Comparison of ENCODE assay signal across 1 cellular context in the genomic region with DNA sequence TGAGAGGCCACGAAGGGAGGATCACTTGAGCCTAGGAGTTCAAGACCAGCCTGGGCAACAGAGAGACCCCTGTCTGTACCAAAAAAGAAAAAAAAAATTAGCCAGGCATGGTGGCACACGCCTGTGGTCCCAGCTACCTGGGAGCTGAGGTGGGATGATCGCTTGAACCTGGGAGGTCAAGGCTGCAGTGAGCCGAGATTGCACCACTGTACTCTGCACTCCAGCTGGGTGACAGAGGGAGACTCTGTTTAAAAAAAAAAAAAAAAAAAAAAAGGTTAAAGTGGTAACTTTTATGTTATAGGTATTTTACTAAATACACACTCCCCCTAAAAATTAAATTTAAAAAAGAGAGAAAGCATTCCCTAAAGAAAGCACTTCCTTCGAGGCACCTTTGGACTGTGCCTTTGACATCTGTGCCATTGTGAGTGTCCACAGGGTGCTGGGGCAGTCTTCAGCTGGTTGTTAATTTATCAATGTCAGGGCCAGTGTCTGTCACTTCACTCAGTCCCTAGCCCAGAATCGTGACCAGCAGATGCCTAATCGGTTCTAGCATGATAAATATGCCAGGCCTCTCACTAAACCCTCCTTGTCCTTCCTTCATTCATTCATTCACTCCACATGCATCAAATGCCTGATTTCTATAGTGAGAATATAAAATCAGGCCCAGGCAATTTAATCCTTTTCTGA.
TF ChIP-seq lines count a peak whose summit lies in the region.

No MANE protein-coding gene starts in this region.

TF ChIP-seq in HepG2, 621 proteins besides CTCF, POLR2A, EP300 and RAD21 (continued from another document):
- TF ChIP-seq CEBPB (IDR thresholded peaks at IDR 0.05; ENCODE audit: borderline replicate concordance, low read depth, low read length): peak; percentile 25; the same call in 1 of the 2 replicates
- TF ChIP-seq HNF4G (IDR thresholded peaks at IDR 0.05; ENCODE audit: borderline replicate concordance, low read depth, low read length): peak; percentile 46; the same call in 1 of the 2 replicates
- TF ChIP-seq HNF4G (CRISPR knock-in tag; IDR thresholded peaks at IDR 0.05; ENCODE audit: borderline replicate concordance, low read depth): no peak
- TF ChIP-seq, protein P1, sequence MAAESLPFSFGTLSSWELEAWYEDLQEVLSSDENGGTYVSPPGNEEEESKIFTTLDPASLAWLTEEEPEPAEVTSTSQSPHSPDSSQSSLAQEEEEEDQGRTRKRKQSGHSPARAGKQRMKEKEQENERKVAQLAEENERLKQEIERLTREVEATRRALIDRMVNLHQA (CRISPR knock-in tag; IDR thresholded peaks at IDR 0.05): no peak
- TF ChIP-seq, protein P2, sequence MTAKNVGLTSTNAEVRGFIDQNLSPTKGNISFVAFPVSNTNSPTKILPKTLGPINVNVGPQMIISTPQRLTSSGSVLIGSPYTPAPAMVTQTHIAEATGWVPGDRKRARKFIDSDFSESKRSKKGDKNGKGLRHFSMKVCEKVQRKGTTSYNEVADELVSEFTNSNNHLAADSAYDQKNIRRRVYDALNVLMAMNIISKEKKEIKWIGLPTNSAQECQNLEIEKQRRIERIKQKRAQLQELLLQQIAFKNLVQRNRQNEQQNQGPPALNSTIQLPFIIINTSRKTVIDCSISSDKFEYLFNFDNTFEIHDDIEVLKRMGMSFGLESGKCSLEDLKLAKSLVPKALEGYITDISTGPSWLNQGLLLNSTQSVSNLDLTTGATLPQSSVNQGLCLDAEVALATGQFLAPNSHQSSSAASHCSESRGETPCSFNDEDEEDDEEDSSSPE (CRISPR knock-in tag; IDR thresholded peaks at IDR 0.05): no peak
- no peak for TF ChIP-seq ZNF335 (CRISPR knock-in tag; IDR thresholded peaks at IDR 0.05)
- TF ChIP-seq, protein P3, sequence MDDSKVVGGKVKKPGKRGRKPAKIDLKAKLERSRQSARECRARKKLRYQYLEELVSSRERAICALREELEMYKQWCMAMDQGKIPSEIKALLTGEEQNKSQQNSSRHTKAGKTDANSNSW (CRISPR knock-in tag; IDR thresholded peaks at IDR 0.05; ENCODE audit: borderline replicate concordance): no peak
- TF ChIP-seq SOX13 (IDR thresholded peaks at IDR 0.05): no peak
- TF ChIP-seq SOX13 (CRISPR knock-in tag; conservative IDR thresholded peaks at IDR 0.05 in 1 of 2, IDR thresholded peaks at IDR 0.05 in 1 of 2): no peak
- TF ChIP-seq ZNF44 (CRISPR knock-in tag; IDR thresholded peaks at IDR 0.05): no peak
- TF ChIP-seq YEATS4 (CRISPR knock-in tag; IDR thresholded peaks at IDR 0.05; ENCODE audit: borderline replicate concordance): no peak
- peak in 1 of 2 experiments; percentile 27; a peak in 1 of 4 replicates for TF ChIP-seq NR2F1 (CRISPR knock-in tag; IDR thresholded peaks at IDR 0.05)
- TF ChIP-seq HOXA5 (CRISPR knock-in tag; IDR thresholded peaks at IDR 0.05): peak; percentile 96
- TF ChIP-seq, protein P4, sequence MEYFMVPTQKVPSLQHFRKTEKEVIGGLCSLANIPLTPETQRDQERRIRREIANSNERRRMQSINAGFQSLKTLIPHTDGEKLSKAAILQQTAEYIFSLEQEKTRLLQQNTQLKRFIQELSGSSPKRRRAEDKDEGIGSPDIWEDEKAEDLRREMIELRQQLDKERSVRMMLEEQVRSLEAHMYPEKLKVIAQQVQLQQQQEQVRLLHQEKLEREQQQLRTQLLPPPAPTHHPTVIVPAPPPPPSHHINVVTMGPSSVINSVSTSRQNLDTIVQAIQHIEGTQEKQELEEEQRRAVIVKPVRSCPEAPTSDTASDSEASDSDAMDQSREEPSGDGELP (IDR thresholded peaks at IDR 0.05; ENCODE audit: borderline replicate concordance, low read depth): peak; percentile 67; the same call in 1 of the 2 replicates
- no peak for TF ChIP-seq KLF13 (CRISPR knock-in tag; IDR thresholded peaks at IDR 0.05)
- peak; percentile 27; the same call in 1 of the 2 replicates for TF ChIP-seq HOXA3 (CRISPR knock-in tag; IDR thresholded peaks at IDR 0.05)
- TF ChIP-seq NR2F6 (IDR thresholded peaks at IDR 0.05): peak; percentile 71
- TF ChIP-seq NR2F6 (CRISPR knock-in tag; IDR thresholded peaks at IDR 0.05): peak; percentile 70; the same call in 1 of the 2 replicates
- no peak for TF ChIP-seq ZKSCAN8 (CRISPR knock-in tag; IDR thresholded peaks at IDR 0.05; ENCODE audit: borderline replicate concordance)
- no peak for TF ChIP-seq ZNF12 (CRISPR knock-in tag; IDR thresholded peaks at IDR 0.05)
- no peak for TF ChIP-seq PAF1 (CRISPR knock-in tag; IDR thresholded peaks at IDR 0.05)
- no peak for TF ChIP-seq GTF3A (CRISPR knock-in tag; conservative IDR thresholded peaks at IDR 0.05)
- TF ChIP-seq RXRA (CRISPR knock-in tag; IDR thresholded peaks at IDR 0.05): peak; percentile 35; the same call in 1 of the 2 replicates
- no peak for TF ChIP-seq MEF2D (CRISPR knock-in tag; IDR thresholded peaks at IDR 0.05)
- TF ChIP-seq ZMYM3 (CRISPR knock-in tag; IDR thresholded peaks at IDR 0.05): no peak
- no peak for TF ChIP-seq HNRNPUL1 (IDR thresholded peaks at IDR 0.05; ENCODE audit: low read depth, low read length)
- TF ChIP-seq U2AF1 (optimal IDR thresholded peaks at IDR 0.05; ENCODE audit: low read depth, low read length): no peak
- no peak for TF ChIP-seq ZNF891 (CRISPR knock-in tag; IDR thresholded peaks at IDR 0.05)
- TF ChIP-seq FOXA3 (CRISPR knock-in tag; IDR thresholded peaks at IDR 0.05): no peak
- peak; percentile 53; the same call in 1 of the 2 replicates for TF ChIP-seq NR2C2 (CRISPR knock-in tag; IDR thresholded peaks at IDR 0.05; ENCODE audit: borderline replicate concordance)
- TF ChIP-seq GFI1 (CRISPR knock-in tag; IDR thresholded peaks at IDR 0.05; ENCODE audit: borderline replicate concordance): peak; percentile 50; the same call in 1 of the 2 replicates
- TF ChIP-seq, protein P5, sequence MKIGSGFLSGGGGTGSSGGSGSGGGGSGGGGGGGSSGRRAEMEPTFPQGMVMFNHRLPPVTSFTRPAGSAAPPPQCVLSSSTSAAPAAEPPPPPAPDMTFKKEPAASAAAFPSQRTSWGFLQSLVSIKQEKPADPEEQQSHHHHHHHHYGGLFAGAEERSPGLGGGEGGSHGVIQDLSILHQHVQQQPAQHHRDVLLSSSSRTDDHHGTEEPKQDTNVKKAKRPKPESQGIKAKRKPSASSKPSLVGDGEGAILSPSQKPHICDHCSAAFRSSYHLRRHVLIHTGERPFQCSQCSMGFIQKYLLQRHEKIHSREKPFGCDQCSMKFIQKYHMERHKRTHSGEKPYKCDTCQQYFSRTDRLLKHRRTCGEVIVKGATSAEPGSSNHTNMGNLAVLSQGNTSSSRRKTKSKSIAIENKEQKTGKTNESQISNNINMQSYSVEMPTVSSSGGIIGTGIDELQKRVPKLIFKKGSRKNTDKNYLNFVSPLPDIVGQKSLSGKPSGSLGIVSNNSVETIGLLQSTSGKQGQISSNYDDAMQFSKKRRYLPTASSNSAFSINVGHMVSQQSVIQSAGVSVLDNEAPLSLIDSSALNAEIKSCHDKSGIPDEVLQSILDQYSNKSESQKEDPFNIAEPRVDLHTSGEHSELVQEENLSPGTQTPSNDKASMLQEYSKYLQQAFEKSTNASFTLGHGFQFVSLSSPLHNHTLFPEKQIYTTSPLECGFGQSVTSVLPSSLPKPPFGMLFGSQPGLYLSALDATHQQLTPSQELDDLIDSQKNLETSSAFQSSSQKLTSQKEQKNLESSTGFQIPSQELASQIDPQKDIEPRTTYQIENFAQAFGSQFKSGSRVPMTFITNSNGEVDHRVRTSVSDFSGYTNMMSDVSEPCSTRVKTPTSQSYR (CRISPR knock-in tag; IDR thresholded peaks at IDR 0.05; ENCODE audit: borderline replicate concordance): no peak
- TF ChIP-seq ZSCAN31 (CRISPR knock-in tag; IDR thresholded peaks at IDR 0.05; ENCODE audit: low read depth): no peak
- TF ChIP-seq, protein P6, sequence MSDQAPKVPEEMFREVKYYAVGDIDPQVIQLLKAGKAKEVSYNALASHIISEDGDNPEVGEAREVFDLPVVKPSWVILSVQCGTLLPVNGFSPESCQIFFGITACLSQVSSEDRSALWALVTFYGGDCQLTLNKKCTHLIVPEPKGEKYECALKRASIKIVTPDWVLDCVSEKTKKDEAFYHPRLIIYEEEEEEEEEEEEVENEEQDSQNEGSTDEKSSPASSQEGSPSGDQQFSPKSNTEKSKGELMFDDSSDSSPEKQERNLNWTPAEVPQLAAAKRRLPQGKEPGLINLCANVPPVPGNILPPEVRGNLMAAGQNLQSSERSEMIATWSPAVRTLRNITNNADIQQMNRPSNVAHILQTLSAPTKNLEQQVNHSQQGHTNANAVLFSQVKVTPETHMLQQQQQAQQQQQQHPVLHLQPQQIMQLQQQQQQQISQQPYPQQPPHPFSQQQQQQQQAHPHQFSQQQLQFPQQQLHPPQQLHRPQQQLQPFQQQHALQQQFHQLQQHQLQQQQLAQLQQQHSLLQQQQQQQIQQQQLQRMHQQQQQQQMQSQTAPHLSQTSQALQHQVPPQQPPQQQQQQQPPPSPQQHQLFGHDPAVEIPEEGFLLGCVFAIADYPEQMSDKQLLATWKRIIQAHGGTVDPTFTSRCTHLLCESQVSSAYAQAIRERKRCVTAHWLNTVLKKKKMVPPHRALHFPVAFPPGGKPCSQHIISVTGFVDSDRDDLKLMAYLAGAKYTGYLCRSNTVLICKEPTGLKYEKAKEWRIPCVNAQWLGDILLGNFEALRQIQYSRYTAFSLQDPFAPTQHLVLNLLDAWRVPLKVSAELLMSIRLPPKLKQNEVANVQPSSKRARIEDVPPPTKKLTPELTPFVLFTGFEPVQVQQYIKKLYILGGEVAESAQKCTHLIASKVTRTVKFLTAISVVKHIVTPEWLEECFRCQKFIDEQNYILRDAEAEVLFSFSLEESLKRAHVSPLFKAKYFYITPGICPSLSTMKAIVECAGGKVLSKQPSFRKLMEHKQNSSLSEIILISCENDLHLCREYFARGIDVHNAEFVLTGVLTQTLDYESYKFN (CRISPR knock-in tag; conservative IDR thresholded peaks at IDR 0.05): 0 out of 2 replicates have a peak, but pooled peaks have one; percentile 29
- no peak for TF ChIP-seq ZNF468 (CRISPR knock-in tag; IDR thresholded peaks at IDR 0.05)
- TF ChIP-seq, protein P7, sequence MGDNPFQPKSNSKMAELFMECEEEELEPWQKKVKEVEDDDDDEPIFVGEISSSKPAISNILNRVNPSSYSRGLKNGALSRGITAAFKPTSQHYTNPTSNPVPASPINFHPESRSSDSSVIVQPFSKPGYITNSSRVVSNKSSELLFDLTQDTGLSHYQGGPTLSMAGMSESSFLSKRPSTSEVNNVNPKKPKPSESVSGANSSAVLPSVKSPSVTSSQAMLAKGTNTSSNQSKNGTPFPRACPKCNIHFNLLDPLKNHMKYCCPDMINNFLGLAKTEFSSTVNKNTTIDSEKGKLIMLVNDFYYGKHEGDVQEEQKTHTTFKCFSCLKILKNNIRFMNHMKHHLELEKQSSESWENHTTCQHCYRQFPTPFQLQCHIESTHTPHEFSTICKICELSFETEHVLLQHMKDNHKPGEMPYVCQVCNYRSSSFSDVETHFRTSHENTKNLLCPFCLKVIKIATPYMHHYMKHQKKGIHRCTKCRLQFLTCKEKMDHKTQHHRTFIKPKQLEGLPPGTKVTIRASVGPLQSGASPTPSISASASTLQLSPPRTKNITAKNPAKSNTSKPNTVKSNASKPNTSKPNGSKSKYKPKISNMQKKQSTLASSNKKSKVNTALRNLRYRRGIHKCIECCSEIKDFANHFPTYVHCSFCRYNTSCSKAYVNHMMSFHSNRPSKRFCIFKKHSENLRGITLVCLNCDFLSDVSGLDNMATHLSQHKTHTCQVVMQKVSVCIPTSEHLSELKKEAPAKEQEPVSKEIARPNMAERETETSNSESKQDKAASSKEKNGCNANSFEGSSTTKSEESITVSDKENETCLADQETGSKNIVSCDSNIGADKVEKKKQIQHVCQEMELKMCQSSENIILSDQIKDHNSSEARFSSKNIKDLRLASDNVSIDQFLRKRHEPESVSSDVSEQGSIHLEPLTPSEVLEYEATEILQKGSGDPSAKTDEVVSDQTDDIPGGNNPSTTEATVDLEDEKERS (CRISPR knock-in tag; IDR thresholded peaks at IDR 0.05): no peak
- TF ChIP-seq RARA (CRISPR knock-in tag; IDR thresholded peaks at IDR 0.05): peak; percentile 38
- TF ChIP-seq, protein P8, sequence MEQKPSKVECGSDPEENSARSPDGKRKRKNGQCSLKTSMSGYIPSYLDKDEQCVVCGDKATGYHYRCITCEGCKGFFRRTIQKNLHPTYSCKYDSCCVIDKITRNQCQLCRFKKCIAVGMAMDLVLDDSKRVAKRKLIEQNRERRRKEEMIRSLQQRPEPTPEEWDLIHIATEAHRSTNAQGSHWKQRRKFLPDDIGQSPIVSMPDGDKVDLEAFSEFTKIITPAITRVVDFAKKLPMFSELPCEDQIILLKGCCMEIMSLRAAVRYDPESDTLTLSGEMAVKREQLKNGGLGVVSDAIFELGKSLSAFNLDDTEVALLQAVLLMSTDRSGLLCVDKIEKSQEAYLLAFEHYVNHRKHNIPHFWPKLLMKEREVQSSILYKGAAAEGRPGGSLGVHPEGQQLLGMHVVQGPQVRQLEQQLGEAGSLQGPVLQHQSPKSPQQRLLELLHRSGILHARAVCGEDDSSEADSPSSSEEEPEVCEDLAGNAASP (CRISPR knock-in tag; IDR thresholded peaks at IDR 0.05; ENCODE audit: borderline replicate concordance): peak; percentile 51; the same call in 1 of the 2 replicates
- TF ChIP-seq, protein P9, sequence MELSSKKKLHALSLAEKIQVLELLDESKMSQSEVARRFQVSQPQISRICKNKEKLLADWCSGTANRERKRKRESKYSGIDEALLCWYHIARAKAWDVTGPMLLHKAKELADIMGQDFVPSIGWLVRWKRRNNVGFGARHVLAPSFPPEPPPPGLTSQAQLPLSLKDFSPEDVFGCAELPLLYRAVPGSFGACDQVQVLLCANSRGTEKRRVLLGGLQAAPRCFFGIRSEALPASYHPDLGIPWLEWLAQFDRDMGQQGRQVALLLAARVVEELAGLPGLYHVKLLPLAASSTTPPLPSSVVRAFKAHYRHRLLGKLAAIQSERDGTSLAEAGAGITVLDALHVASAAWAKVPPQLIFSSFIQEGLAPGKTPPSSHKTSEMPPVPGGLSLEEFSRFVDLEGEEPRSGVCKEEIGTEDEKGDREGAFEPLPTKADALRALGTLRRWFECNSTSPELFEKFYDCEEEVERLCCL (CRISPR knock-in tag; IDR thresholded peaks at IDR 0.05; ENCODE audit: borderline replicate concordance): no peak
- peak; percentile 62; the same call in 1 of the 2 replicates for TF ChIP-seq NCOR1 (IDR thresholded peaks at IDR 0.05; ENCODE audit: borderline replicate concordance, low read length)
- TF ChIP-seq PHF20 (CRISPR knock-in tag; IDR thresholded peaks at IDR 0.05): no peak
- peak; percentile 81 for TF ChIP-seq MEIS2 (CRISPR knock-in tag; IDR thresholded peaks at IDR 0.05)
- TF ChIP-seq GABPA (IDR thresholded peaks at IDR 0.05; ENCODE audit: low read depth, low read length): no peak
- TF ChIP-seq GABPA (CRISPR knock-in tag; IDR thresholded peaks at IDR 0.05; ENCODE audit: low read depth): no peak
TF ChIP-seq in HepG2: peak in this region for 19.
